33 cellular contexts compared by ENCODE assay signal in genomic region chr5:125100342-125100741, GRCh38.
"Had no signal": no experiment of that assay in that cellular context is flagged by ENCODE, and none has a peak within 500 bp of the region (broad histone marks: within the 10 kb centered on the region; RNA-seq: fewer than 3 reads in every experiment).

No MANE protein-coding gene starts in this region.

- H3K36me3 Mint-ChIP-seq: activated naive CD4-positive, alpha-beta T cell treated with anti-CD3 and anti-CD28 coated beads, Interleukin-2, amount 50 U/mL, for 72 hours had no signal

- H3K27ac ChIP-seq: adrenal gland, body of pancreas, Peyer's patch, SJSA1 had no signal

- DNase-seq: activated CD4-positive, alpha-beta T cell treated with anti-CD3 and anti-CD28 coated beads for 36 hours; activated CD4-positive, alpha-beta T cell treated with anti-CD3 and anti-CD28 coated beads, Interleukin-2, amount 10 ng/mL, durations not matched to agents 7 days and 5 days; activated CD4-positive, alpha-beta T cell treated with anti-CD3 and anti-CD28 coated beads, Interleukin-2, amount 50 U/mL, for 48 hours; activated CD8-positive, alpha-beta T cell treated with anti-CD3 and anti-CD28 coated beads, Interleukin-2, amount 10 ng/mL, durations not matched to agents 7 days and 5 days; activated gamma-delta T cell treated with Interleukin-2 at 50 U/mL for 16 hours; activated naive CD4-positive, alpha-beta T cell treated with anti-CD3 and anti-CD28 coated beads for 36 hours; activated T-cell treated with anti-CD3 and anti-CD28 coated beads, Interleukin-2, amount 50 U/mL, for 24 hours; adrenal gland; body of pancreas; caudate nucleus; Kasumi-1; KBM-7; MG63; NCI-H1048; NCI-H1105 treated with DMSO at 0.1 percent for 48 hours; NCI-H1436; NCI-H1694; NCI-H1930; NCI-H2081 treated with DMSO at 0.1 percent for 48 hours; NCI-H226; NCI-H524; Peyer's patch; RPMI8226; SHP77 treated with DMSO at 0.1 percent for 48 hours; SK-N-SH had no signal

- H3K27ac Mint-ChIP-seq: activated CD4-positive, alpha-beta T cell treated with anti-CD3 and anti-CD28 coated beads for 36 hours; activated CD4-positive, alpha-beta T cell treated with anti-CD3 and anti-CD28 coated beads, Interleukin-2, amount 10 ng/mL, durations not matched to agents 7 days and 5 days; activated CD8-positive, alpha-beta T cell treated with anti-CD3 and anti-CD28 coated beads, Interleukin-2, amount 10 ng/mL, durations not matched to agents 7 days and 5 days; activated naive CD4-positive, alpha-beta T cell treated with anti-CD3 and anti-CD28 coated beads for 36 hours; activated naive CD4-positive, alpha-beta T cell treated with anti-CD3 and anti-CD28 coated beads, Interleukin-2, amount 50 U/mL, for 72 hours; activated T-cell treated with anti-CD3 and anti-CD28 coated beads, Interleukin-2, amount 50 U/mL, for 24 hours; T-helper 1 cell treated with Interleukin-12 subunit alpha and Interleukin-12 subunit beta and Interleukin-4 antibody, amounts not matched to agents 30 μg/mL and 1 μg/mL, for 36 hours; T-helper 2 cell treated with Interferon-gamma antibody and Interleukin-4, amounts not matched to agents 5 μg/mL and 100 μg/mL, for 36 hours; WTC11 had no signal

- H3K4me3 ChIP-seq: adrenal gland, body of pancreas, MG63, Peyer's patch, SJSA1 had no signal

- H3K27me3 Mint-ChIP-seq: activated CD4-positive, alpha-beta T cell treated with anti-CD3 and anti-CD28 coated beads for 36 hours; activated CD4-positive, alpha-beta T cell treated with anti-CD3 and anti-CD28 coated beads, Interleukin-2, amount 10 ng/mL, durations not matched to agents 7 days and 5 days; activated T-cell treated with anti-CD3 and anti-CD28 coated beads, Interleukin-2, amount 50 U/mL, for 24 hours had no signal

- H3K9me3 ChIP-seq: adrenal gland, body of pancreas, Peyer's patch had no signal

- H3K9me3 Mint-ChIP-seq: activated CD4-positive, alpha-beta T cell treated with anti-CD3 and anti-CD28 coated beads, Interleukin-2, amount 10 ng/mL, durations not matched to agents 7 days and 5 days; T-helper 2 cell treated with Interferon-gamma antibody and Interleukin-4, amounts not matched to agents 5 μg/mL and 100 μg/mL, for 36 hours had no signal

- H3K4me1 ChIP-seq: adrenal gland, body of pancreas, Peyer's patch, SJSA1 had no signal

- H3K36me3 ChIP-seq: adrenal gland, MG63, Peyer's patch had no signal

- H3K27me3 ChIP-seq: adrenal gland, body of pancreas, MG63, Peyer's patch, SJSA1 had no signal

- H3K4me1 Mint-ChIP-seq: activated CD4-positive, alpha-beta T cell treated with anti-CD3 and anti-CD28 coated beads for 36 hours; activated CD4-positive, alpha-beta T cell treated with anti-CD3 and anti-CD28 coated beads, Interleukin-2, amount 10 ng/mL, durations not matched to agents 7 days and 5 days had no signal

- FAIRE-seq: astrocyte, TTC549 had no signal

- H3K4me3 Mint-ChIP-seq: activated CD4-positive, alpha-beta T cell treated with anti-CD3 and anti-CD28 coated beads for 36 hours; activated CD4-positive, alpha-beta T cell treated with anti-CD3 and anti-CD28 coated beads, Interleukin-2, amount 10 ng/mL, durations not matched to agents 7 days and 5 days; activated CD8-positive, alpha-beta T cell treated with anti-CD3 and anti-CD28 coated beads, Interleukin-2, amount 10 ng/mL, durations not matched to agents 7 days and 5 days; activated naive CD4-positive, alpha-beta T cell treated with anti-CD3 and anti-CD28 coated beads for 36 hours; activated T-cell treated with anti-CD3 and anti-CD28 coated beads, Interleukin-2, amount 50 U/mL, for 24 hours; T-helper 1 cell treated with Interleukin-12 subunit alpha and Interleukin-12 subunit beta and Interleukin-4 antibody, amounts not matched to agents 30 μg/mL and 1 μg/mL, for 36 hours; T-helper 2 cell treated with Interferon-gamma antibody and Interleukin-4, amounts not matched to agents 5 μg/mL and 100 μg/mL, for 36 hours; WTC11 had no signal

- ATAC-seq: activated CD4-positive, alpha-beta T cell treated with anti-CD3 and anti-CD28 coated beads for 36 hours; activated CD4-positive, CD25-positive, alpha-beta regulatory T cell treated with anti-CD3 and anti-CD28 coated beads, Interleukin-2, amount 50 U/mL, for 24 hours; activated CD8-positive, alpha-beta T cell treated with anti-CD3 and anti-CD28 coated beads, Interleukin-2, amount 10 ng/mL, durations not matched to agents 7 days and 5 days; activated naive CD4-positive, alpha-beta T cell treated with anti-CD3 and anti-CD28 coated beads, Interleukin-2, amount 50 U/mL, for 72 hours; body of pancreas; WTC11 had no signal
